In the genomic region with DNA sequence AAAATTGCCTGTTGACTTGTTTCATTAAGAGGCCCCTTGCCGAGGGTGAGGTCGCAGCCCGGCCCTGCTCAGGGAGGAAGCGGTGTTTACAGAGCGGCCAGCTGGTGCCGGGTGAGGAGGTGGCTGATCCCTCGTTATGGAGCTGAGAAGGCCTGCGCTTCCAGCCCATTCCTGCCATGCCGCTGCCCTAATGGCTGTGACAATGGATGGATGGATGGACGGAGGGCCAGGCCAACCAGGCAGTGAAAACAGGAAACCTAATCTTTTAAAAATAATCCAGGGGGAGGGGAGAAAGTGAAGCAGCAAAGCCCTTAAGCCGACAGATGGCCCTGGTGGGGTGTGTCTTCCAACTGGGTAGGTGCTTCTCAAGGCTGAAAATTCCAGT, we compare ENCODE assay signal across 8 cellular contexts. TPM values are rescaled to one million over a fixed set of nuclear protein-coding genes. Genes with fewer than 3 reads are reported as not detected.
DNase-seq lines count a peak whose midpoint lies in the region; ATAC-seq and TF ChIP-seq lines count a peak whose summit lies in the region.

No MANE protein-coding gene starts in this region.

- H3K27me3 ChIP-seq in BLaER1 treated with 17β-estradiol and CSF1 and Interleukin-3, amounts not matched to agents 10 nM and 100 nM = no peaks in the 10 kb centered on the region
- no peaks in the 10 kb centered on the region for H3K27me3 ChIP-seq in HUES64 (ENCODE audit: insufficient read depth, low read length)
- no peaks in the 10 kb centered on the region for H3K27me3 ChIP-seq in rectal smooth muscle tissue (ENCODE audit: control insufficient read depth, insufficient read depth, low read length)

- peaks cover 0 to 12% (median 0%) of the 10 kb centered on the region in 11 experiments; a peak in 3 of 22 replicates for H3K36me3 ChIP-seq in BLaER1 treated with 17β-estradiol and CSF1 and Interleukin-3, amounts not matched to agents 10 nM and 100 nM
- H3K36me3 ChIP-seq in HUES64 (ENCODE audit: insufficient read depth, low read length) = no peaks in the 10 kb centered on the region
- no peaks in the 10 kb centered on the region for H3K36me3 ChIP-seq in rectal smooth muscle tissue (ENCODE audit: control insufficient read depth, insufficient read depth, low read length)

- H3K4me3 ChIP-seq in BLaER1 treated with 17β-estradiol and CSF1 and Interleukin-3, amounts not matched to agents 10 nM and 100 nM = peak overlapping the region; percentile 9 to 72 (median 62); a peak in 19 of 20 replicates
- H3K4me3 ChIP-seq in HUES64 (ENCODE audit: low read length) (no peak overlapping the region), fibroblast of villous mesenchyme (ENCODE audit: low read depth, low read length) (no peak overlapping the region), rectal smooth muscle tissue (ENCODE audit: low read length) (peak overlapping the region; percentile 3)

- no peaks in the 10 kb centered on the region for H3K9me3 ChIP-seq in BLaER1 treated with 17β-estradiol and CSF1 and Interleukin-3, amounts not matched to agents 10 nM and 100 nM (replicated peaks in 1 of 11)
- no peaks in the 10 kb centered on the region for H3K9me3 ChIP-seq in HUES64 (ENCODE audit: insufficient read depth, low read depth, low read length)

- TF ChIP-seq CTCF in fibroblast of villous mesenchyme (IDR thresholded peaks at IDR 0.05; ENCODE audit: insufficient read depth, low read depth, low read length) (no peak), GM20000 (IDR thresholded peaks at IDR 0.05; ENCODE audit: extremely low read depth, missing control alignments) (no peak)

- peak overlapping the region; percentile 92 to 100 (median 99) for H3K4me2 ChIP-seq in BLaER1 treated with 17β-estradiol and CSF1 and Interleukin-3, amounts not matched to agents 10 nM and 100 nM

- peaks cover 8 to 100% (median 48%) of the 10 kb centered on the region in 11 experiments; a peak in 17 of 22 replicates for H4K20me1 ChIP-seq in BLaER1 treated with 17β-estradiol and CSF1 and Interleukin-3, amounts not matched to agents 10 nM and 100 nM

- ATAC-seq in HG03460 (IDR thresholded peaks at IDR 0.05; ENCODE audit: unreplicated experiment) = no peak

- peak; percentile 80 for DNase-seq in SHP77 treated with DMSO at 0.1 percent for 48 hours (lab: John Stamatoyannopoulos, UW)
- DNase-seq in fibroblast of villous mesenchyme (ENCODE audit: low read depth) = peak; percentile 95
- DNase-seq in globus pallidus (ENCODE audit: low spot score) = no peak
- DNase-seq in GM20000 (ENCODE audit: low spot score) = no peak

- peaks cover 88 to 100% (median 100%) of the 10 kb centered on the region in 10 experiments for H3K4me1 ChIP-seq in BLaER1 treated with 17β-estradiol and CSF1 and Interleukin-3, amounts not matched to agents 10 nM and 100 nM
- H3K4me1 ChIP-seq in HUES64 (ENCODE audit: insufficient read depth, low read length) (peaks cover 43% of the 10 kb centered on the region), rectal smooth muscle tissue (ENCODE audit: control insufficient read depth, insufficient read depth, low read length) (peaks cover 3% of the 10 kb centered on the region)

- peak overlapping the region; percentile 35 to 89 (median 85); a peak in 21 of 22 replicates for H3K27ac ChIP-seq in BLaER1 treated with 17β-estradiol and CSF1 and Interleukin-3, amounts not matched to agents 10 nM and 100 nM
- H3K27ac ChIP-seq in HUES64 (ENCODE audit: low read depth, low read length) = peak overlapping the region; percentile 48; the same call in 1 of the 2 replicates
- no peak overlapping the region for H3K27ac ChIP-seq in rectal smooth muscle tissue (ENCODE audit: low read depth, low read length)

- H3K9ac ChIP-seq in BLaER1 treated with 17β-estradiol and CSF1 and Interleukin-3, amounts not matched to agents 10 nM and 100 nM = peak overlapping the region; percentile 43 to 83 (median 79); a peak in 21 of 22 replicates
- no peak overlapping the region for H3K9ac ChIP-seq in HUES64 (ENCODE audit: low read depth, low read length)
- no peak overlapping the region for H3K9ac ChIP-seq in rectal smooth muscle tissue (ENCODE audit: low read length)

- 25% methylated on average over 11 of the region's 11 CpGs for WGBS in HUES64

RNA-seq across cellular contexts. Expression of a gene that starts 38.5 kb away (rescaled TPM):
- polyA plus RNA-seq in HUES64 (2013, experiment 1 of 2) = 44.2 TPM
- 49.3 TPM for polyA plus RNA-seq in HUES64 (2013, experiment 2 of 2)
- total RNA-seq in fibroblast of villous mesenchyme = 36.7 and 40.9 TPM in 2 replicates

Comparison
In these comparisons a context has a peak if more than half of its experiments do, and no peak if none do; other contexts are left out.
1. H3K4me3 ChIP-seq: peak in BLaER1 treated with 17β-estradiol and CSF1 and Interleukin-3, amounts not matched to agents 10 nM and 100 nM (10 of 10) and rectal smooth muscle tissue (single experiment); none in HUES64 (single experiment) and fibroblast of villous mesenchyme (single experiment).
2. H3K9ac ChIP-seq: peak in BLaER1 treated with 17β-estradiol and CSF1 and Interleukin-3, amounts not matched to agents 10 nM and 100 nM (11 of 11); none in HUES64 (single experiment) and rectal smooth muscle tissue (single experiment).
3. DNase-seq: peak in SHP77 treated with DMSO at 0.1 percent for 48 hours (single experiment) and fibroblast of villous mesenchyme (single experiment); none in globus pallidus (single experiment) and GM20000 (single experiment).